Comparison of ENCODE assay signal across 8 cellular contexts in the genomic region with DNA sequence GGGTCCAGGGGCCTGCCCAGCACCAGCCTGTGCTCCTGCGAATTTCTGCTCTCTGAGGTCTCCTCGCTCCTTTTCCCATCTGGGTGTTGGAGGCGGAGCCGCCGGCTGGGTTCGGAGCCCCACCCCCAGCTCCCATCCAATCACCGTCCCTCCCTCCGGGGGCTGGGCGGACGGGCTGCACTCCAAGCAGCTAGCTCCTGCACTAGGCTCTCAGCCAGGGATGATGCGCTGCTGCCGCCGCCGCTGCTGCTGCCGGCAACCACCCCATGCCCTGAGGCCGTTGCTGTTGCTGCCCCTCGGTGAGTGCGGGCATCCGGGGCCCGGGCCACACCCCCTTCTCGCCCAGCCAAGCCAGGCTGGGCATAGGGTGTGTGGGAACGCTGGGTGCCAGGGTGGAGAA. TPM values are rescaled to one million over a fixed set of nuclear protein-coding genes. Genes with fewer than 3 reads are reported as not detected.
DNase-seq lines count a peak whose midpoint lies in the region; ATAC-seq and TF ChIP-seq lines count a peak whose summit lies in the region.

Gene NRN1L, plus strand, starts transcription at position 202 of the 400 bp plus-strand sequence. Its CDS starts 19 bp downstream, at position 221.

- POLR2A ChIA-PET in T-cell (lab: Charles Lee), result no interaction called here

- peaks cover 31% of the 10 kb centered on the region for H3K36me3 ChIP-seq in thoracic aorta

- DNase-seq in C1 segment of cervical spinal cord (lab: John Stamatoyannopoulos, UW) (peak; percentile 5 to 91 (median 81)), NCI-H2171 (lab: John Stamatoyannopoulos, UW) (peak; percentile 91), coronary artery (ENCODE audit: low spot score) (peak; percentile 90), left colon (peak; percentile 79), thoracic aorta (ENCODE audit: low spot score) (peak; percentile 55), T-cell (no peak)

- intact Hi-C loops in left colon (cut with DNase I, micrococcal nuclease), result loop anchor here in 1 of 2 donors (5.0 kb wide), 1 partner anchor 43 kb away; no protein-coding TSS in a partner anchor

- H3K27me3 Mint-ChIP-seq in T-cell, result no peaks in the 10 kb centered on the region

- TF ChIP-seq CTCF in coronary artery (IDR thresholded peaks at IDR 0.05) (no peak), thoracic aorta (IDR thresholded peaks at IDR 0.05) (no peak)

- peaks cover 0 to 7% (median 0%) of the 10 kb centered on the region in 3 donors for H3K4me1 Mint-ChIP-seq in T-cell

- H3K36me3 Mint-ChIP-seq in T-cell, result peaks cover 31% of the 10 kb centered on the region

- H3K4me1 ChIP-seq in thoracic aorta (ENCODE audit: control insufficient read depth in 1 of 2, low read depth in 2 of 2), result peaks cover 4 to 17% of the 10 kb centered on the region in 2 donors

- ATAC-seq in left colon (peak; percentile 73), thoracic aorta (ENCODE audit: insufficient number of reproducible peaks, low FRiP score, low read depth) (peak; percentile 72), T-cell (replicated peaks in 1 of 4) (no peak), HG03139 (IDR thresholded peaks at IDR 0.05; ENCODE audit: unreplicated experiment) (no peak), HG03039 (IDR thresholded peaks at IDR 0.05; ENCODE audit: unreplicated experiment) (no peak)

- CTCF ChIA-PET in T-cell (lab: Charles Lee), result interaction anchor here in 1 of 2 donors (1.8 kb wide), 1 partner anchor 156 kb away, joined by 8 read pairs; no protein-coding TSS in a partner anchor

- H3K27me3 ChIP-seq in thoracic aorta (replicated peaks; ENCODE audit: insufficient read depth), result no peaks in the 10 kb centered on the region

- no peaks in the 10 kb centered on the region for H3K9me3 ChIP-seq in thoracic aorta

- H3K9me3 Mint-ChIP-seq in T-cell, result no peaks in the 10 kb centered on the region

- H3K4me3 ChIP-seq in coronary artery, result peak within 1 kb of the TSS; percentile 57
- peak within 1 kb of the TSS; percentile 66 for H3K4me3 ChIP-seq in thoracic aorta

- H3K27ac ChIP-seq in coronary artery (peak within 1 kb of the TSS; percentile 26 to 68), thoracic aorta (peak within 1 kb of the TSS; percentile 45 to 69)

- H3K4me3 Mint-ChIP-seq in T-cell, result no peak within 1 kb of the TSS

- no peak within 1 kb of the TSS for H3K27ac Mint-ChIP-seq in T-cell

RNA-seq across cellular contexts. Expression of gene NRN1L, which starts in this region (rescaled TPM):
- under 1 TPM in 1 of 2 donors, not detected in 1; 0.67 TPM for total RNA-seq in left colon
- total RNA-seq in thoracic aorta, result not detected
- 1 to 10 TPM in 4 of 5 donors, under 1 TPM in 1; 0.72 to 5.3 (median 3.1) TPM for total RNA-seq in T-cell

Comparison
In these comparisons a context has a peak if more than half of its experiments do, and no peak if none do; other contexts are left out.
1. Peak in DNase-seq and ATAC-seq in left colon; RNA of the gene not detected or under 1 TPM.
2. Peak in DNase-seq, ATAC-seq, H3K4me3 ChIP-seq and H3K27ac ChIP-seq in thoracic aorta; RNA of the gene not detected or under 1 TPM.
3. DNase-seq: peak in C1 segment of cervical spinal cord (14 of 14), NCI-H2171 (single experiment) and coronary artery (single experiment); none in T-cell (0 of 34).